In the genomic region with DNA sequence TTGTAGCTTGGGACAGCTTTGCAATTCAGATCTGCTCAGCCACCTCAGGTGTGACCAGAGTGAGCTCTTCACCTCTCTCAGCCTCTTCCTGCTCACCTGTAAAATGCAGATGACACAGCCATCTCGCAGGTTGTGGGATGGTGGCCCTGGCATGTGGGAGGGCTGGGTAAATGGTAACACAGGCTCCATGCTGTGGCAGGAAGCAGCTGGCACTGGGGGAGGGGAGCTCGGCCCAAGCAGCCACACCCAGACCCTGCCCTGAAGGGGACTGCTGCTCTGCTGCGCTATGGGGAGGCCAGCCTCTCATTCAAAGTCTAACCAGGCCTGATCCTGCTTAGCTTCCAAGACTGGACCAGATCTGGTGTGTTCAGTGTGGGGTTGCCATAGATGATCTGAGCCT, we compare ENCODE assay signal across 12 cellular contexts. TPM values are rescaled to one million over a fixed set of nuclear protein-coding genes. Genes with fewer than 3 reads are reported as not detected.
DNase-seq lines count a peak whose midpoint lies in the region; ATAC-seq and TF ChIP-seq lines count a peak whose summit lies in the region.
"Had no signal": no experiment of that assay in that cellular context is flagged by ENCODE, and none has a peak within 500 bp of the region (broad histone marks: within the 10 kb centered on the region; RNA-seq: fewer than 3 reads in every experiment).

No MANE protein-coding gene starts in this region.

- peaks cover 61 to 83% (median 67%) of the 10 kb centered on the region in 3 donors for H3K4me1 Mint-ChIP-seq in CD8-positive, alpha-beta memory T cell
- H3K4me1 Mint-ChIP-seq in T-helper 1 cell treated with Interleukin-12 subunit alpha and Interleukin-12 subunit beta and Interleukin-4 antibody, amounts not matched to agents 30 μg/mL and 1 μg/mL, for 36 hours (ENCODE audit: low read depth) = peaks cover 45% of the 10 kb centered on the region

- H3K27me3 Mint-ChIP-seq in CD8-positive, alpha-beta memory T cell = no peaks in the 10 kb centered on the region
- no peaks in the 10 kb centered on the region for H3K27me3 Mint-ChIP-seq in T-helper 1 cell treated with Interleukin-12 subunit alpha and Interleukin-12 subunit beta and Interleukin-4 antibody, amounts not matched to agents 30 μg/mL and 1 μg/mL, for 36 hours (ENCODE audit: low read depth)

- peak overlapping the region in 4 of 7 donors; percentile 1 to 42 (median 20) for H3K4me3 Mint-ChIP-seq in CD8-positive, alpha-beta memory T cell
- no peak overlapping the region for H3K4me3 Mint-ChIP-seq in T-helper 1 cell treated with Interleukin-12 subunit alpha and Interleukin-12 subunit beta and Interleukin-4 antibody, amounts not matched to agents 30 μg/mL and 1 μg/mL, for 36 hours

- H3K36me3 Mint-ChIP-seq in CD8-positive, alpha-beta memory T cell = peaks cover 3 to 7% (median 4%) of the 10 kb centered on the region in 3 donors
- H3K36me3 Mint-ChIP-seq in T-helper 1 cell treated with Interleukin-12 subunit alpha and Interleukin-12 subunit beta and Interleukin-4 antibody, amounts not matched to agents 30 μg/mL and 1 μg/mL, for 36 hours (ENCODE audit: low read depth) = peaks cover 6% of the 10 kb centered on the region

- H3K9me3 ChIP-seq in CD8-positive, alpha-beta memory T cell (ENCODE audit: low read length) = no peaks in the 10 kb centered on the region
- H3K9me3 ChIP-seq in lower lobe of right lung = no peaks in the 10 kb centered on the region

- H3K36me3 ChIP-seq in CD8-positive, alpha-beta memory T cell (ENCODE audit: insufficient read depth, low read length) = no peaks in the 10 kb centered on the region
- H3K36me3 ChIP-seq in lower lobe of right lung = no peaks in the 10 kb centered on the region

- H3K27ac Mint-ChIP-seq in CD8-positive, alpha-beta memory T cell = peak overlapping the region in 5 of 8 donors; percentile 4 to 76 (median 58)
- peak overlapping the region; percentile 54 for H3K27ac Mint-ChIP-seq in T-helper 1 cell treated with Interleukin-12 subunit alpha and Interleukin-12 subunit beta and Interleukin-4 antibody, amounts not matched to agents 30 μg/mL and 1 μg/mL, for 36 hours

- TF ChIP-seq CTCF in lower lobe of right lung (IDR thresholded peaks at IDR 0.05) = no peak

- H3K27ac ChIP-seq in CD8-positive, alpha-beta memory T cell (ENCODE audit: low read depth, low read length) = no peak overlapping the region
- no peak overlapping the region for H3K27ac ChIP-seq in lower lobe of right lung
- H3K27ac ChIP-seq: parathyroid adenoma had no signal

- DNase-seq in CD8-positive, alpha-beta memory T cell = no peak
- DNase-seq in HUDEP-2 (lab: John Stamatoyannopoulos, UW; ENCODE audit: unreplicated experiment in 76 of 76) = peak in 49 of 76 experiments; percentile 6 to 60 (median 40)
- DNase-seq in lower lobe of right lung = no peak
- no peak for DNase-seq in T1000 (lab: John Stamatoyannopoulos, UW)
- no peak for DNase-seq in NCI-H1105 treated with DMSO at 0.1 percent for 48 hours (lab: John Stamatoyannopoulos, UW)
- DNase-seq in AG20443 (ENCODE audit: low spot score) = no peak
- DNase-seq: EL, Kasumi-1, Right ventricle myocardium superior had no signal

- CTCF ChIA-PET in CD8-positive, alpha-beta memory T cell (lab: Charles Lee) = no interaction called here

- POLR2A ChIA-PET in CD8-positive, alpha-beta memory T cell (lab: Charles Lee) = no interaction called here

- no peaks in the 10 kb centered on the region for H3K27me3 ChIP-seq in CD8-positive, alpha-beta memory T cell (ENCODE audit: insufficient read depth, low read length, poor library complexity, severe bottlenecking)
- H3K27me3 ChIP-seq in lower lobe of right lung (ENCODE audit: low read depth) = no peaks in the 10 kb centered on the region

- no peak overlapping the region for H3K4me3 ChIP-seq in CD8-positive, alpha-beta memory T cell (ENCODE audit: low read length)
- no peak overlapping the region for H3K4me3 ChIP-seq in lower lobe of right lung

- ATAC-seq in lower lobe of right lung (peak; percentile 12 to 30), GM19324 (IDR thresholded peaks at IDR 0.05; ENCODE audit: low FRiP score, unreplicated experiment) (no peak)

- peaks cover 45% of the 10 kb centered on the region for H3K4me1 ChIP-seq in CD8-positive, alpha-beta memory T cell (ENCODE audit: insufficient read depth, low read length)
- peaks cover 35% of the 10 kb centered on the region for H3K4me1 ChIP-seq in lower lobe of right lung
- H3K4me1 ChIP-seq: parathyroid adenoma had no signal

- intact Hi-C loops in lower lobe of right lung (cut with DNase I) = no loop called here

- H3K9me3 Mint-ChIP-seq in CD8-positive, alpha-beta memory T cell = peaks cover 0 to 4% (median 0%) of the 10 kb centered on the region in 5 donors
- peaks cover 7% of the 10 kb centered on the region for H3K9me3 Mint-ChIP-seq in T-helper 1 cell treated with Interleukin-12 subunit alpha and Interleukin-12 subunit beta and Interleukin-4 antibody, amounts not matched to agents 30 μg/mL and 1 μg/mL, for 36 hours

RNA-seq across cellular contexts. Expression of gene PHF2, which starts 24.1 kb away (rescaled TPM):
- 10 to 100 TPM; 22.4 to 25.0 TPM for total RNA-seq in CD8-positive, alpha-beta memory T cell
- 3.0 TPM for polyA plus RNA-seq in CD8-positive, alpha-beta memory T cell
- 39.1 TPM for total RNA-seq in lower lobe of right lung

Comparison
In these comparisons a context has a peak if more than half of its experiments do, and no peak if none do; other contexts are left out.
1. DNase-seq: peak in HUDEP-2 (49 of 76); none in CD8-positive, alpha-beta memory T cell (0 of 5), lower lobe of right lung (single experiment), T1000 (single experiment), NCI-H1105 treated with DMSO at 0.1 percent for 48 hours (single experiment) and AG20443 (single experiment).